ENCODE assay signal across 1 cellular context in the genomic region with DNA sequence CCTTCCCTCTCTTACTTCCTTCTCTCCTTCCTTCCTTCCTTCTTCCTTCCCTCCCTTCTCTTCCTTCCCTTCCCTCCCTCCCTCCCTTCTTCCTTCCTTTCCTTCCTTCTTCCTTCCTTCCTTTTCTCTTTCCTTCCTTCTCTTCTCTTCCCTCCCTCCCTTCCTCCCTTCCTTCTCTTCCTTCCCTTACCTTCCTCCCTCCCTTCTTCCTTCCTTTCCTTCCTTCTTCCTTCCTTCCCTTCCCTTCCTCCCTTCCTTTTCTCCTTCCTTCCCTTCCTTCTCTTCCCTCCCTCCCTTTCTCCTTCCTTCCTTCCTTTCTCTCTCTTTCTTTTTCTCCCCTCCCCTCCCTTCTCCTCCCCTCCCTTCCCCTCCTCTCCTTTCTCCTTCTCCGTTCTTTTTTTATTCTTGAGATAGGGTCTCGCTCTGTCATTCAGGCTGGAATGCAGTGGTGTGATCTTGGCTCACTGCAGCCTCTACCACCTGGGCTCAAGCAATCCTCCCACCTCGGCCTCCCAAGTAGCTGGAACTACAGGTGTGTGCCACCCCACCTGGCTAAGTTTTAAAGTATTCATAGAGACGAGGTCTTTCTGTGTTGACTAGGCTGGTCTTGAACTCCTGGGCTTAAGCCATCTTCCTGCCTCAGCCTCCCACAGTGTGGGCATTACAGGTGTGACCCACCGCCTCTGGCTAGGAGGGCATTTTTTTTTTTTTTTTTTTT.
TF ChIP-seq lines count a peak whose summit lies in the region.

No MANE protein-coding gene starts in this region.

TF ChIP-seq in HepG2, 621 proteins besides CTCF, POLR2A, EP300 and RAD21 (continued from another document and continues in another):
- TF ChIP-seq, protein P1, sequence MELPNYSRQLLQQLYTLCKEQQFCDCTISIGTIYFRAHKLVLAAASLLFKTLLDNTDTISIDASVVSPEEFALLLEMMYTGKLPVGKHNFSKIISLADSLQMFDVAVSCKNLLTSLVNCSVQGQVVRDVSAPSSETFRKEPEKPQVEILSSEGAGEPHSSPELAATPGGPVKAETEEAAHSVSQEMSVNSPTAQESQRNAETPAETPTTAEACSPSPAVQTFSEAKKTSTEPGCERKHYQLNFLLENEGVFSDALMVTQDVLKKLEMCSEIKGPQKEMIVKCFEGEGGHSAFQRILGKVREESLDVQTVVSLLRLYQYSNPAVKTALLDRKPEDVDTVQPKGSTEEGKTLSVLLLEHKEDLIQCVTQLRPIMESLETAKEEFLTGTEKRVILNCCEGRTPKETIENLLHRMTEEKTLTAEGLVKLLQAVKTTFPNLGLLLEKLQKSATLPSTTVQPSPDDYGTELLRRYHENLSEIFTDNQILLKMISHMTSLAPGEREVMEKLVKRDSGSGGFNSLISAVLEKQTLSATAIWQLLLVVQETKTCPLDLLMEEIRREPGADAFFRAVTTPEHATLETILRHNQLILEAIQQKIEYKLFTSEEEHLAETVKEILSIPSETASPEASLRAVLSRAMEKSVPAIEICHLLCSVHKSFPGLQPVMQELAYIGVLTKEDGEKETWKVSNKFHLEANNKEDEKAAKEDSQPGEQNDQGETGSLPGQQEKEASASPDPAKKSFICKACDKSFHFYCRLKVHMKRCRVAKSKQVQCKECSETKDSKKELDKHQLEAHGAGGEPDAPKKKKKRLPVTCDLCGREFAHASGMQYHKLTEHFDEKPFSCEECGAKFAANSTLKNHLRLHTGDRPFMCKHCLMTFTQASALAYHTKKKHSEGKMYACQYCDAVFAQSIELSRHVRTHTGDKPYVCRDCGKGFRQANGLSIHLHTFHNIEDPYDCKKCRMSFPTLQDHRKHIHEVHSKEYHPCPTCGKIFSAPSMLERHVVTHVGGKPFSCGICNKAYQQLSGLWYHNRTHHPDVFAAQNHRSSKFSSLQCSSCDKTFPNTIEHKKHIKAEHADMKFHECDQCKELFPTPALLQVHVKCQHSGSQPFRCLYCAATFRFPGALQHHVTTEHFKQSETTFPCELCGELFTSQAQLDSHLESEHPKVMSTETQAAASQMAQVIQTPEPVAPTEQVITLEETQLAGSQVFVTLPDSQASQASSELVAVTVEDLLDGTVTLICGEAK (IDR thresholded peaks at IDR 0.05) = no peak
- TF ChIP-seq, protein P1 (CRISPR knock-in tag; IDR thresholded peaks at IDR 0.05) = no peak
- TF ChIP-seq, protein P2, sequence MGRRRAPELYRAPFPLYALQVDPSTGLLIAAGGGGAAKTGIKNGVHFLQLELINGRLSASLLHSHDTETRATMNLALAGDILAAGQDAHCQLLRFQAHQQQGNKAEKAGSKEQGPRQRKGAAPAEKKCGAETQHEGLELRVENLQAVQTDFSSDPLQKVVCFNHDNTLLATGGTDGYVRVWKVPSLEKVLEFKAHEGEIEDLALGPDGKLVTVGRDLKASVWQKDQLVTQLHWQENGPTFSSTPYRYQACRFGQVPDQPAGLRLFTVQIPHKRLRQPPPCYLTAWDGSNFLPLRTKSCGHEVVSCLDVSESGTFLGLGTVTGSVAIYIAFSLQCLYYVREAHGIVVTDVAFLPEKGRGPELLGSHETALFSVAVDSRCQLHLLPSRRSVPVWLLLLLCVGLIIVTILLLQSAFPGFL (CRISPR knock-in tag; IDR thresholded peaks at IDR 0.05) = no peak
- TF ChIP-seq, protein P3, sequence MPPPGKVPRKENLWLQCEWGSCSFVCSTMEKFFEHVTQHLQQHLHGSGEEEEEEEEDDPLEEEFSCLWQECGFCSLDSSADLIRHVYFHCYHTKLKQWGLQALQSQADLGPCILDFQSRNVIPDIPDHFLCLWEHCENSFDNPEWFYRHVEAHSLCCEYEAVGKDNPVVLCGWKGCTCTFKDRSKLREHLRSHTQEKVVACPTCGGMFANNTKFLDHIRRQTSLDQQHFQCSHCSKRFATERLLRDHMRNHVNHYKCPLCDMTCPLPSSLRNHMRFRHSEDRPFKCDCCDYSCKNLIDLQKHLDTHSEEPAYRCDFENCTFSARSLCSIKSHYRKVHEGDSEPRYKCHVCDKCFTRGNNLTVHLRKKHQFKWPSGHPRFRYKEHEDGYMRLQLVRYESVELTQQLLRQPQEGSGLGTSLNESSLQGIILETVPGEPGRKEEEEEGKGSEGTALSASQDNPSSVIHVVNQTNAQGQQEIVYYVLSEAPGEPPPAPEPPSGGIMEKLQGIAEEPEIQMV (CRISPR knock-in tag; IDR thresholded peaks at IDR 0.05; ENCODE audit: low read depth) = no peak
- no peak for TF ChIP-seq AHR (CRISPR knock-in tag; IDR thresholded peaks at IDR 0.05)
- no peak for TF ChIP-seq KDM1A (CRISPR knock-in tag; IDR thresholded peaks at IDR 0.05)
- TF ChIP-seq ATF7 (IDR thresholded peaks at IDR 0.05) = no peak
- TF ChIP-seq ATF7 (CRISPR knock-in tag; IDR thresholded peaks at IDR 0.05) = no peak
- no peak for TF ChIP-seq FOSL2 (CRISPR knock-in tag; IDR thresholded peaks at IDR 0.05)
- no peak for TF ChIP-seq BCL6 (CRISPR knock-in tag; IDR thresholded peaks at IDR 0.05)
- TF ChIP-seq MIER2 (CRISPR knock-in tag; IDR thresholded peaks at IDR 0.05) = no peak
- no peak for TF ChIP-seq JARID2 (CRISPR knock-in tag; IDR thresholded peaks at IDR 0.05; ENCODE audit: insufficient replicate concordance)
- TF ChIP-seq RARG (CRISPR knock-in tag; IDR thresholded peaks at IDR 0.05; ENCODE audit: low read depth) = no peak
- TF ChIP-seq YY1 (IDR thresholded peaks at IDR 0.05; ENCODE audit: insufficient read depth, insufficient replicate concordance, low read depth, low read length) = no peak
- TF ChIP-seq FLYWCH1 (CRISPR knock-in tag; IDR thresholded peaks at IDR 0.05) = no peak
- no peak for TF ChIP-seq BHLHE40 (IDR thresholded peaks at IDR 0.05; ENCODE audit: low read length)
- TF ChIP-seq ZNF260 (CRISPR knock-in tag; IDR thresholded peaks at IDR 0.05; ENCODE audit: borderline replicate concordance, low read depth) = no peak
- TF ChIP-seq SP140L (CRISPR knock-in tag; IDR thresholded peaks at IDR 0.05; ENCODE audit: borderline replicate concordance) = no peak
- TF ChIP-seq RBAK (CRISPR knock-in tag; IDR thresholded peaks at IDR 0.05) = no peak
- 0 out of 2 replicates have a peak, but pooled peaks have one; percentile 20 for TF ChIP-seq ZSCAN29 (CRISPR knock-in tag; conservative IDR thresholded peaks at IDR 0.05)
- TF ChIP-seq ZNF546 (CRISPR knock-in tag; conservative IDR thresholded peaks at IDR 0.05) = no peak
- TF ChIP-seq TFE3 (CRISPR knock-in tag; IDR thresholded peaks at IDR 0.05) = no peak
- TF ChIP-seq YEATS4 (CRISPR knock-in tag; IDR thresholded peaks at IDR 0.05; ENCODE audit: borderline replicate concordance) = no peak
- TF ChIP-seq ZNF232 (CRISPR knock-in tag; IDR thresholded peaks at IDR 0.05; ENCODE audit: borderline replicate concordance) = no peak
- TF ChIP-seq ZNF782 (CRISPR knock-in tag; IDR thresholded peaks at IDR 0.05; ENCODE audit: borderline replicate concordance) = no peak
- 0 out of 2 replicates have a peak, but pooled peaks have one; percentile 50 for TF ChIP-seq FOXP1 (IDR thresholded peaks at IDR 0.05)
- TF ChIP-seq FOXP1 (CRISPR knock-in tag; IDR thresholded peaks at IDR 0.05) = no peak
- TF ChIP-seq NR3C1 (CRISPR knock-in tag; IDR thresholded peaks at IDR 0.05) = no peak
- TF ChIP-seq, protein P4, sequence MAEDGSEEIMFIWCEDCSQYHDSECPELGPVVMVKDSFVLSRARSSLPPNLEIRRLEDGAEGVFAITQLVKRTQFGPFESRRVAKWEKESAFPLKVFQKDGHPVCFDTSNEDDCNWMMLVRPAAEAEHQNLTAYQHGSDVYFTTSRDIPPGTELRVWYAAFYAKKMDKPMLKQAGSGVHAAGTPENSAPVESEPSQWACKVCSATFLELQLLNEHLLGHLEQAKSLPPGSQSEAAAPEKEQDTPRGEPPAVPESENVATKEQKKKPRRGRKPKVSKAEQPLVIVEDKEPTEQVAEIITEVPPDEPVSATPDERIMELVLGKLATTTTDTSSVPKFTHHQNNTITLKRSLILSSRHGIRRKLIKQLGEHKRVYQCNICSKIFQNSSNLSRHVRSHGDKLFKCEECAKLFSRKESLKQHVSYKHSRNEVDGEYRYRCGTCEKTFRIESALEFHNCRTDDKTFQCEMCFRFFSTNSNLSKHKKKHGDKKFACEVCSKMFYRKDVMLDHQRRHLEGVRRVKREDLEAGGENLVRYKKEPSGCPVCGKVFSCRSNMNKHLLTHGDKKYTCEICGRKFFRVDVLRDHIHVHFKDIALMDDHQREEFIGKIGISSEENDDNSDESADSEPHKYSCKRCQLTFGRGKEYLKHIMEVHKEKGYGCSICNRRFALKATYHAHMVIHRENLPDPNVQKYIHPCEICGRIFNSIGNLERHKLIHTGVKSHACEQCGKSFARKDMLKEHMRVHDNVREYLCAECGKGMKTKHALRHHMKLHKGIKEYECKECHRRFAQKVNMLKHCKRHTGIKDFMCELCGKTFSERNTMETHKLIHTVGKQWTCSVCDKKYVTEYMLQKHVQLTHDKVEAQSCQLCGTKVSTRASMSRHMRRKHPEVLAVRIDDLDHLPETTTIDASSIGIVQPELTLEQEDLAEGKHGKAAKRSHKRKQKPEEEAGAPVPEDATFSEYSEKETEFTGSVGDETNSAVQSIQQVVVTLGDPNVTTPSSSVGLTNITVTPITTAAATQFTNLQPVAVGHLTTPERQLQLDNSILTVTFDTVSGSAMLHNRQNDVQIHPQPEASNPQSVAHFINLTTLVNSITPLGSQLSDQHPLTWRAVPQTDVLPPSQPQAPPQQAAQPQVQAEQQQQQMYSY (CRISPR knock-in tag; IDR thresholded peaks at IDR 0.05) = no peak
- TF ChIP-seq, protein P5, sequence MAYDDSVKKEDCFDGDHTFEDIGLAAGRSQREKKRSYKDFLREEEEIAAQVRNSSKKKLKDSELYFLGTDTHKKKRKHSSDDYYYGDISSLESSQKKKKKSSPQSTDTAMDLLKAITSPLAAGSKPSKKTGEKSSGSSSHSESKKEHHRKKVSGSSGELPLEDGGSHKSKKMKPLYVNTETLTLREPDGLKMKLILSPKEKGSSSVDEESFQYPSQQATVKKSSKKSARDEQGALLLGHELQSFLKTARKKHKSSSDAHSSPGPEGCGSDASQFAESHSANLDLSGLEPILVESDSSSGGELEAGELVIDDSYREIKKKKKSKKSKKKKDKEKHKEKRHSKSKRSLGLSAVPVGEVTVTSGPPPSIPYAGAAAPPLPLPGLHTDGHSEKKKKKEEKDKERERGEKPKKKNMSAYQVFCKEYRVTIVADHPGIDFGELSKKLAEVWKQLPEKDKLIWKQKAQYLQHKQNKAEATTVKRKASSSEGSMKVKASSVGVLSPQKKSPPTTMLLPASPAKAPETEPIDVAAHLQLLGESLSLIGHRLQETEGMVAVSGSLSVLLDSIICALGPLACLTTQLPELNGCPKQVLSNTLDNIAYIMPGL (CRISPR knock-in tag; IDR thresholded peaks at IDR 0.05; ENCODE audit: borderline replicate concordance in 1 of 2, low read depth in 1 of 2) = 0 out of 4 replicates have a peak, but pooled peaks of 1 of the 2 experiments have one; percentile 14
- TF ChIP-seq CBX1 (IDR thresholded peaks at IDR 0.05; ENCODE audit: low read depth) = no peak
- TF ChIP-seq ZBTB37 (CRISPR knock-in tag; IDR thresholded peaks at IDR 0.05) = no peak
- TF ChIP-seq ZNF841 (CRISPR knock-in tag; IDR thresholded peaks at IDR 0.05; ENCODE audit: borderline replicate concordance) = no peak
- TF ChIP-seq ZBTB2 (CRISPR knock-in tag; IDR thresholded peaks at IDR 0.05; ENCODE audit: low read depth) = no peak
